Comparison of ENCODE assay signal across 16 cellular contexts in genomic region chr11:17036666-17037658, GRCh38. TPM values are rescaled to one million over a fixed set of nuclear protein-coding genes. Genes with fewer than 3 reads are reported as not detected.
A peak's percentile ranks its signal among the peaks of the same experiment; 100 is the strongest.
DNase-seq lines count a peak whose midpoint lies in the region; ATAC-seq, FAIRE-seq and TF ChIP-seq lines count a peak whose summit lies in the region.
"Had no signal": no experiment of that assay in that cellular context is flagged by ENCODE, and none has a peak within 500 bp of the region (broad histone marks: within the 10 kb centered on the region; RNA-seq: fewer than 3 reads in every experiment).

No MANE protein-coding gene starts in this region.

- no peak for TF ChIP-seq EP300 in GM12878 (IDR thresholded peaks at IDR 0.05; ENCODE audit: borderline replicate concordance in 1 of 2, control insufficient read depth in 1 of 2, low read depth in 2 of 2, low read length in 2 of 2)

- TF ChIP-seq RAD21 in HCT116 (IDR thresholded peaks at IDR 0.05; ENCODE audit: low read depth) (peak; percentile 34; the same call in 1 of the 2 replicates), GM12878 (IDR thresholded peaks at IDR 0.05; ENCODE audit: insufficient read depth, low read depth, low read length) (peak; percentile 9; the same call in 1 of the 2 replicates)

- TF ChIP-seq POLR2A in HCT116 (IDR thresholded peaks at IDR 0.05; ENCODE audit: borderline replicate concordance, extremely low read depth, insufficient read depth, insufficient read length) (no peak), GM12878 (IDR thresholded peaks at IDR 0.05; ENCODE audit: low read depth, low read length) (no peak), prostate gland (IDR thresholded peaks at IDR 0.05) (no peak)

- ATAC-seq in HCT116 = peak; percentile 79
- ATAC-seq in GM12878 = peak; percentile 37; the same call in 2 of the 3 replicates
- ATAC-seq in HG02840 (IDR thresholded peaks at IDR 0.05; ENCODE audit: low FRiP score, unreplicated experiment) = no peak
- ATAC-seq: naive thymus-derived CD4-positive, alpha-beta T cell; Right ventricle myocardium inferior; sciatic nerve had no signal

- H3K56ac ChIP-seq in mesendoderm (ENCODE audit: low read length) = no peak overlapping the region

- H3K4me3 ChIP-seq in HCT116 (replicated peaks in 1 of 2; ENCODE audit: low read depth in 1 of 2, low read length in 2 of 2) (no peak overlapping the region), GM12878 (no peak overlapping the region), mesendoderm (ENCODE audit: low read length) (no peak overlapping the region), prostate gland (no peak overlapping the region)
- H3K4me3 ChIP-seq: adrenal gland had no signal

- intact Hi-C loops in HCT116 (cut with micrococcal nuclease) (no loop called here), GM12878 (cut with micrococcal nuclease; ENCODE audit: unreplicated experiment) (no loop called here), prostate gland (cut with DNase I) (no loop called here)

- H3K4me2 ChIP-seq in HCT116 (ENCODE audit: low read length) (no peak overlapping the region), GM12878 (ENCODE audit: control insufficient read depth, insufficient read depth) (no peak overlapping the region), mesendoderm (ENCODE audit: low read length) (no peak overlapping the region)

- no peak overlapping the region for H2BK15ac ChIP-seq in mesendoderm (replicated peaks; ENCODE audit: low read depth)

- H3K27me3 ChIP-seq in HCT116 (ENCODE audit: insufficient read depth, low read length) (no peaks in the 10 kb centered on the region), GM12878 (replicated peaks in 1 of 2; ENCODE audit: control insufficient read depth in 2 of 2, insufficient read depth in 2 of 2, low read length in 1 of 2) (no peaks in the 10 kb centered on the region), mesendoderm (ENCODE audit: insufficient read depth, low read length, poor library complexity) (no peaks in the 10 kb centered on the region), prostate gland (replicated peaks; ENCODE audit: insufficient read depth) (no peaks in the 10 kb centered on the region)
- H3K27me3 ChIP-seq: adrenal gland had no signal

- no peak overlapping the region for H2AFZ ChIP-seq in HCT116 (ENCODE audit: low read depth, low read length, poor library complexity, severe bottlenecking)
- no peak overlapping the region for H2AFZ ChIP-seq in GM12878 (ENCODE audit: control insufficient read depth, low read depth, low read length)

- H3K9me3 ChIP-seq in HCT116 (ENCODE audit: control insufficient read depth in 1 of 2, insufficient read depth in 1 of 2, low read depth in 1 of 2, low read length in 2 of 2) (no peaks in the 10 kb centered on the region), GM12878 (replicated peaks; ENCODE audit: control insufficient read depth, insufficient read depth, low read length) (no peaks in the 10 kb centered on the region), prostate gland (no peaks in the 10 kb centered on the region)
- H3K9me3 ChIP-seq: adrenal gland had no signal

- peak; percentile 31 for DNase-seq in ELF-1 (ENCODE audit: low read depth, low spot score)
- peak; percentile 7 for DNase-seq in HCT116 (ENCODE audit: low read depth, low spot score)
- no peak for DNase-seq in GM12878 (ENCODE audit: low read depth, low spot score)
- DNase-seq in mesendoderm = peak; percentile 52
- no peak for DNase-seq in activated T-cell treated with anti-CD3 and anti-CD28 coated beads for 4 hours
- DNase-seq in prostate gland (ENCODE audit: low spot score) = no peak
- DNase-seq: activated CD8-positive, alpha-beta memory T cell treated with anti-CD3 and anti-CD28 coated beads, Interleukin-2, amount 50 U/mL, for 48 hours; adrenal gland; CD4-positive, alpha-beta T cell; HCEC 1CT; naive thymus-derived CD4-positive, alpha-beta T cell; NCI-H1105 treated with DMSO at 0.1 percent for 48 hours; NCI-H524 had no signal

- in situ Hi-C loops in GM12878 (cut with MboI) = no loop called here

- H3K79me2 ChIP-seq in HCT116 (ENCODE audit: insufficient read depth, low read length) (no peaks in the 10 kb centered on the region), GM12878 (ENCODE audit: control insufficient read depth, insufficient read depth, low read length) (no peaks in the 10 kb centered on the region), mesendoderm (ENCODE audit: control insufficient read depth, insufficient read depth, low read length) (no peaks in the 10 kb centered on the region)

- no peak overlapping the region for H2BK5ac ChIP-seq in mesendoderm (ENCODE audit: low read length)

- H2AK5ac ChIP-seq in mesendoderm (ENCODE audit: low read length) = no peak overlapping the region

- H3K4ac ChIP-seq in mesendoderm (ENCODE audit: low read depth, low read length) = no peak overlapping the region

- H3K36me3 ChIP-seq in HCT116 (ENCODE audit: control insufficient read depth in 1 of 2, insufficient read depth in 2 of 2, low read length in 2 of 2) (no peaks in the 10 kb centered on the region), GM12878 (ENCODE audit: control insufficient read depth in 2 of 2, insufficient read depth in 2 of 2, low read length in 1 of 2) (no peaks in the 10 kb centered on the region), mesendoderm (ENCODE audit: control insufficient read depth, insufficient read depth, low read length) (no peaks in the 10 kb centered on the region), prostate gland (no peaks in the 10 kb centered on the region)
- H3K36me3 ChIP-seq: adrenal gland had no signal

- POLR2A ChIA-PET in HCT116 (lab: Charles Lee) = no interaction called here
- POLR2A ChIA-PET in GM12878 (lab: Charles Lee) = no interaction called here

- H3K9ac ChIP-seq in HCT116 (ENCODE audit: low read length) (no peak overlapping the region), GM12878 (ENCODE audit: control insufficient read depth, insufficient read depth, low read length) (no peak overlapping the region), mesendoderm (ENCODE audit: low read length) (no peak overlapping the region)

- no peak overlapping the region for H3K23ac ChIP-seq in mesendoderm (ENCODE audit: low read length)

- 30% methylated on average over 6 of the region's 6 CpGs for whole genome bisulfite sequencing in GM12878 (ENCODE audit: insufficient coverage, insufficient replicate concordance, low lambda C conversion rate, missing lambda C conversion rate)
- WGBS in mesendoderm (ENCODE audit: extremely low coverage, insufficient coverage, low lambda C conversion rate) = no CpG with 5 or more reads among the region's 6 CpGs
- WGBS in prostate gland = 90% methylated on average over 6 of the region's 6 CpGs

- H4K20me1 ChIP-seq in HCT116 (ENCODE audit: insufficient read depth) (no peaks in the 10 kb centered on the region), GM12878 (ENCODE audit: control insufficient read depth, insufficient read depth) (no peaks in the 10 kb centered on the region)

- H3K4me1 ChIP-seq in HCT116 (ENCODE audit: control insufficient read depth in 1 of 2, insufficient read depth in 2 of 2, low read length in 2 of 2) (no peaks in the 10 kb centered on the region), GM12878 (ENCODE audit: control insufficient read depth, insufficient read depth, low read length) (no peaks in the 10 kb centered on the region), mesendoderm (ENCODE audit: control insufficient read depth, low read depth, low read length) (no peaks in the 10 kb centered on the region), prostate gland (replicated peaks) (no peaks in the 10 kb centered on the region)
- H3K4me1 ChIP-seq: adrenal gland had no signal

- H2BK120ac ChIP-seq in mesendoderm (ENCODE audit: low read depth, low read length) = no peak overlapping the region

- FAIRE-seq in GM12878 (lab: Jason Lieb, UNC) = no peak

- H4K5ac ChIP-seq in mesendoderm (ENCODE audit: low read length) = no peak overlapping the region

- TF ChIP-seq CTCF in HCT116 (IDR thresholded peaks at IDR 0.05 in 2 of 3, conservative IDR thresholded peaks at IDR 0.05 in 1 of 3; ENCODE audit: borderline replicate concordance in 1 of 3, insufficient read depth in 1 of 3, low read depth in 2 of 3, low read length in 2 of 3) (peak; percentile 12 to 55 (median 54); a peak in 4 of 6 replicates), GM12878 (IDR thresholded peaks at IDR 0.05 in 2 of 3, conservative IDR thresholded peaks at IDR 0.05 in 1 of 3; ENCODE audit: control insufficient read depth in 2 of 3, extremely low read depth in 1 of 3, insufficient read depth in 1 of 3, low read depth in 3 of 3, low read length in 3 of 3) (peak; percentile 5 to 19 (median 6); a peak in 1 of 6 replicates), prostate gland (IDR thresholded peaks at IDR 0.05) (no peak)

- SMC1A ChIA-PET in GM12878 (lab: Charles Lee; ENCODE audit: uncharacterized antibody, unreplicated experiment) = no interaction called here

- BruUV-seq in HCT116 (replicated peaks; lab: Mats Ljungman, UMichigan) (no TSS peak), GM12878 (replicated peaks; lab: Mats Ljungman, UMichigan) (no TSS peak)

- RAD21 ChIA-PET in HCT116 (lab: Charles Lee; ENCODE audit: low non-redundant PET in 1 of 2, low total read pairs in 2 of 2, uncharacterized antibody in 2 of 2, unreplicated experiment in 2 of 2) = interaction anchor here in 1 of 2 experiments (0.7 kb wide), 1 partner anchor 79 kb away, joined by 3 read pairs; no protein-coding TSS in a partner anchor
- RAD21 ChIA-PET in GM12878 (lab: Charles Lee; ENCODE audit: unreplicated experiment) = no interaction called here

- H3K18ac ChIP-seq in mesendoderm (ENCODE audit: low read length) = no peak overlapping the region

- H3K79me1 ChIP-seq in mesendoderm (ENCODE audit: low read length) = no peaks in the 10 kb centered on the region

- CTCF ChIA-PET in HCT116 (lab: Charles Lee) (interaction anchor here (0.8 to 1.1 kb wide), 5 partner anchors 10 to 217 kb away, joined by 3 to 5 read pairs (median 3); no protein-coding TSS in a partner anchor), GM12878 (lab: Yijun Ruan, JAX) (interaction anchor here (1.2 kb wide), 1 partner anchor 26 kb away, joined by 5 read pairs; no protein-coding TSS in a partner anchor)

- H4K8ac ChIP-seq in mesendoderm (ENCODE audit: low read depth, low read length) = no peak overlapping the region

- no peaks in the 10 kb centered on the region for H3K9me2 ChIP-seq in HCT116 (ENCODE audit: insufficient read depth)

- H3K27ac ChIP-seq in HCT116 (ENCODE audit: low read depth, low read length) = no peak overlapping the region
- no peak overlapping the region for H3K27ac ChIP-seq in GM12878 (ENCODE audit: control insufficient read depth, insufficient read depth)
- H3K27ac ChIP-seq in mesendoderm (ENCODE audit: low read depth, low read length) = no peak overlapping the region
- no peak overlapping the region for H3K27ac ChIP-seq in prostate gland
- H3K27ac ChIP-seq: adrenal gland had no signal

RNA-seq across cellular contexts. Expression of gene PLEKHA7, which starts 22.7 kb away (rescaled TPM):
- total RNA-seq in HCT116 (2021; ENCODE audit: unreplicated experiment) (7.2 TPM), GM12878 (2014; rRNA removed) (2.2 and 3.6 TPM in 2 replicates), GM12878 (2014; rRNA removed; fragmentation: Illumina TruSeq; extraction: Trizol) (2.2 and 3.1 TPM in 2 replicates), GM12878 (2021) (4.5 and 5.3 TPM in 2 replicates), prostate gland (10 to 100 TPM; 14.6 to 38.3 TPM)
- 4.5 and 6.0 TPM in 2 replicates for polyA plus RNA-seq in HCT116 (2012)
- 4.2 and 4.5 TPM in 2 replicates for total RNA-seq in GM12878 (2013; cell fraction: nucleolus; rRNA removed)
- polyA plus RNA-seq in GM12878 (2011; ENCODE audit: low read depth) = 1.1 TPM
- polyA plus RNA-seq in GM12878 (2011; rRNA removed) (1.4 and 1.9 TPM in 2 replicates), GM12878 (2014; fragmentation: Illumina TruSeq; extraction: Trizol) (2.8 and 4.1 TPM in 2 replicates), GM12878 (2014; fragmentation: Nextera tagmentation; extraction: Ambion mirVana) (under 1 TPM; 0.45 to 0.57 TPM), GM12878 (2014; rRNA removed) (3.9 and 5.1 TPM in 2 replicates), GM12878 (2016; fragmentation: Nextera tagmentation; extraction: Ambion mirVana) (1 to 10 TPM; 1.1 to 1.7 TPM)
- 1.1 TPM in 2 replicates for polyA plus RNA-seq in GM12878 (2011; cell fraction: cytosol; rRNA removed)
- 2.3 and 3.3 TPM in 2 replicates for polyA plus RNA-seq in GM12878 (2011; cell fraction: nucleus; rRNA removed)
- 1.5 and 2.0 TPM in 2 replicates for polyA plus RNA-seq in GM12878 (2012)
- 1.3 and 1.8 TPM in 2 replicates for polyA minus RNA-seq in GM12878 (2011; rRNA and poly(A)+ RNA removed)
- 0.21 TPM in 1 of 2 replicates, not detected in the other for polyA minus RNA-seq in GM12878 (2011; cell fraction: cytosol; rRNA and poly(A)+ RNA removed)
- polyA minus RNA-seq in GM12878 (2011; cell fraction: nucleus; rRNA and poly(A)+ RNA removed) = 1.5 and 2.9 TPM in 2 replicates
- polyA plus RNA-seq in mesendoderm (2013, experiment 1 of 2) = 3.1 TPM
- 2.9 TPM for polyA plus RNA-seq in mesendoderm (2013, experiment 2 of 2)

RNA-seq across cellular contexts. Expression of gene RPS13, which starts 40.5 kb away (rescaled TPM):
- total RNA-seq in HCT116 (2021; ENCODE audit: unreplicated experiment) = 1,312 TPM
- 3,351 and 3,564 TPM in 2 replicates for polyA plus RNA-seq in HCT116 (2012)
- total RNA-seq in GM12878 (2013; cell fraction: nucleolus; rRNA removed) = 290 and 297 TPM in 2 replicates
- 1,847 and 2,181 TPM in 2 replicates for total RNA-seq in GM12878 (2014; rRNA removed)
- 1,677 and 1,691 TPM in 2 replicates for total RNA-seq in GM12878 (2014; rRNA removed; fragmentation: Illumina TruSeq; extraction: Trizol)
- 1,514 and 1,539 TPM in 2 replicates for total RNA-seq in GM12878 (2021)
- 3,035 TPM for polyA plus RNA-seq in GM12878 (2011; ENCODE audit: low read depth)
- 1,641 and 1,836 TPM in 2 replicates for polyA plus RNA-seq in GM12878 (2011; rRNA removed)
- polyA plus RNA-seq in GM12878 (2011; cell fraction: cytosol; rRNA removed) = 1,423 and 1,787 TPM in 2 replicates
- 384 and 495 TPM in 2 replicates for polyA plus RNA-seq in GM12878 (2011; cell fraction: nucleus; rRNA removed)
- 3,263 and 3,331 TPM in 2 replicates for polyA plus RNA-seq in GM12878 (2012)
- 1,719 and 1,844 TPM in 2 replicates for polyA plus RNA-seq in GM12878 (2014; fragmentation: Illumina TruSeq; extraction: Trizol)
- polyA plus RNA-seq in GM12878 (2014; fragmentation: Nextera tagmentation; extraction: Ambion mirVana) = 1,000 to 10,000 TPM; 4,150 to 4,753 TPM
- 2,041 and 2,143 TPM in 2 replicates for polyA plus RNA-seq in GM12878 (2014; rRNA removed)
- 1,000 to 10,000 TPM; 2,207 to 2,259 TPM for polyA plus RNA-seq in GM12878 (2016; fragmentation: Nextera tagmentation; extraction: Ambion mirVana)
- polyA minus RNA-seq in GM12878 (2011; rRNA and poly(A)+ RNA removed) = 647 and 815 TPM in 2 replicates
- 191 and 269 TPM in 2 replicates for polyA minus RNA-seq in GM12878 (2011; cell fraction: cytosol; rRNA and poly(A)+ RNA removed)
- polyA minus RNA-seq in GM12878 (2011; cell fraction: nucleus; rRNA and poly(A)+ RNA removed) = 206 and 295 TPM in 2 replicates
- polyA plus RNA-seq in mesendoderm (2013, experiment 1 of 2) = 2,676 TPM
- polyA plus RNA-seq in mesendoderm (2013, experiment 2 of 2) = 2,702 TPM
- total RNA-seq in prostate gland = 1,000 to 10,000 TPM in 1 of 2 donors, 100 to 1,000 TPM in 1; 882 to 1,308 TPM

Comparison
In these comparisons a context has a peak if more than half of its experiments do, and no peak if none do; other contexts are left out.
1. DNase-seq: peak in ELF-1 (single experiment), HCT116 (single experiment) and mesendoderm (single experiment); none in GM12878 (single experiment), activated T-cell treated with anti-CD3 and anti-CD28 coated beads for 4 hours (single experiment) and prostate gland (single experiment).
2. CTCF ChIP-seq: peak in HCT116 (3 of 3) and GM12878 (3 of 3); none in prostate gland (0 of 4).